Comparison of ENCODE assay signal across 9 cellular contexts in genomic region chr14:54857830-54858269, GRCh38. TPM values are rescaled to one million over a fixed set of nuclear protein-coding genes. Genes with fewer than 3 reads are reported as not detected.
DNase-seq lines count a peak whose midpoint lies in the region; ATAC-seq, FAIRE-seq and TF ChIP-seq lines count a peak whose summit lies in the region.
"Had no signal": no experiment of that assay in that cellular context is flagged by ENCODE, and none has a peak within 500 bp of the region (broad histone marks: within the 10 kb centered on the region; RNA-seq: fewer than 3 reads in every experiment).

No MANE protein-coding gene starts in this region.

- H3K4me3 ChIP-seq in right lobe of liver = no peak overlapping the region

- intact Hi-C loops in right lobe of liver (cut with DNase I) = no loop called here

- H3K27me3 ChIP-seq in right lobe of liver = no peaks in the 10 kb centered on the region

- H3K4me1 ChIP-seq in right lobe of liver = peaks cover 0 to 18% (median 6%) of the 10 kb centered on the region in 4 donors

- DNase-seq in GM12891 (ENCODE audit: insufficient read length, low spot score) (no peak), MV-4-11 (lab: John Stamatoyannopoulos, UW) (peak; percentile 99), right lobe of liver (no peak), HUDEP-2 (lab: John Stamatoyannopoulos, UW; ENCODE audit: unreplicated experiment in 76 of 76) (no peak), RCC 7860 (ENCODE audit: low spot score) (no peak)
- DNase-seq in activated T-cell treated with anti-CD3 and anti-CD28 coated beads, Interleukin-2, amount 50 U/mL, for 48 hours = no peak
- DNase-seq: HFFc6 had no signal

- peaks cover 0 to 14% (median 9%) of the 10 kb centered on the region in 4 donors for H3K36me3 ChIP-seq in right lobe of liver

- TF ChIP-seq POLR2A in GM12891 (IDR thresholded peaks at IDR 0.05; ENCODE audit: low read depth, low read length) (no peak), right lobe of liver (IDR thresholded peaks at IDR 0.05) (no peak)

- no peaks in the 10 kb centered on the region for H3K9me3 ChIP-seq in right lobe of liver

- TF ChIP-seq CTCF in right lobe of liver (IDR thresholded peaks at IDR 0.05) = no peak

- WGBS in right lobe of liver (ENCODE audit: insufficient coverage, low coverage, low lambda C conversion rate, missing lambda C conversion rate) = 72% methylated on average over 1 of the region's 1 CpG

- peak; percentile 50 for FAIRE-seq in GM12891 (lab: Jason Lieb, UNC)
- no peak for FAIRE-seq in RCC 7860 (lab: Jason Lieb, UNC)

- ATAC-seq in GM21576 (IDR thresholded peaks at IDR 0.05; ENCODE audit: unreplicated experiment) = peak; percentile 66
- peak in 3 of 4 donors; percentile 48 to 53 (median 49) for ATAC-seq in right lobe of liver
- no peak for ATAC-seq in HG03045 (IDR thresholded peaks at IDR 0.05; ENCODE audit: unreplicated experiment)

- H3K27ac ChIP-seq in right lobe of liver = no peak overlapping the region

TF ChIP-seq in GM12891, 5 proteins besides CTCF, POLR2A, EP300 and RAD21:
- TF ChIP-seq SPI1 (IDR thresholded peaks at IDR 0.05; ENCODE audit: low read depth, low read length) (peak; percentile 78), TAF1 (IDR thresholded peaks at IDR 0.05; ENCODE audit: low read depth, low read length) (no peak)

RNA-seq across cellular contexts. Expression of gene GCH1, which starts 44.8 kb away (rescaled TPM):
- 13.7 TPM for polyA plus RNA-seq in GM12891 (2012; ENCODE audit: low read depth, missing spikeins)
- 10 to 100 TPM; 41.5 to 93.6 (median 58.1) TPM for total RNA-seq in right lobe of liver
